1 cellular context compared by ENCODE assay signal in the genomic region with DNA sequence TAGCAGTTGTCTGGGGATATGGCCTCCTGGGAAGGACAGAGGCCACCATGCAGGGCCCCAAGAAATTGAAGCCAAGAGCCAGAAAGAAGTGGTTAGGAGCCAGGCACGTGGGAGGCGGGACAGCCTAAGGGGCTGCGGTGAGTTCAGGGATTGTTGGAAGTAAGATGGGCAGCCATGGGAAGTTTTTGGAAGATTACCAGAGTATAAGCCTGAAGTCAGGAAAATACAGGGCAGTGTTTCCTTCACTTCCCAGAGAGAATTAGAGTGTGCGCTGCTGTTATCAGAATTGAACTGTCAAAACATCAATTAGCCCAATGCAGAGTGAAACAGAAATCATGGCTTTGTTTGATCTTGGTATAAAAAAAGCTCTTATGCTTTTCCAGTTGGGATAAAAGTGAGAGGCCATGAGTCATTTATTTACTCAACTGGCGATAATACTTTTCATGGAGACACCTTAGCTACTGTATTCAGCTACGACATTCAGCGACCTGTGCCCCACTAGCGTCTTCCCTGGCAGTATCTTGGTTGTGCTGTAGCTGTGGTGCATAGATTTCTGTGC.
TF ChIP-seq lines count a peak whose summit lies in the region.

No MANE protein-coding gene starts in this region.

TF ChIP-seq in HepG2, 621 proteins besides CTCF, POLR2A, EP300 and RAD21 (continued from another document and continues in another):
- TF ChIP-seq, protein P1, sequence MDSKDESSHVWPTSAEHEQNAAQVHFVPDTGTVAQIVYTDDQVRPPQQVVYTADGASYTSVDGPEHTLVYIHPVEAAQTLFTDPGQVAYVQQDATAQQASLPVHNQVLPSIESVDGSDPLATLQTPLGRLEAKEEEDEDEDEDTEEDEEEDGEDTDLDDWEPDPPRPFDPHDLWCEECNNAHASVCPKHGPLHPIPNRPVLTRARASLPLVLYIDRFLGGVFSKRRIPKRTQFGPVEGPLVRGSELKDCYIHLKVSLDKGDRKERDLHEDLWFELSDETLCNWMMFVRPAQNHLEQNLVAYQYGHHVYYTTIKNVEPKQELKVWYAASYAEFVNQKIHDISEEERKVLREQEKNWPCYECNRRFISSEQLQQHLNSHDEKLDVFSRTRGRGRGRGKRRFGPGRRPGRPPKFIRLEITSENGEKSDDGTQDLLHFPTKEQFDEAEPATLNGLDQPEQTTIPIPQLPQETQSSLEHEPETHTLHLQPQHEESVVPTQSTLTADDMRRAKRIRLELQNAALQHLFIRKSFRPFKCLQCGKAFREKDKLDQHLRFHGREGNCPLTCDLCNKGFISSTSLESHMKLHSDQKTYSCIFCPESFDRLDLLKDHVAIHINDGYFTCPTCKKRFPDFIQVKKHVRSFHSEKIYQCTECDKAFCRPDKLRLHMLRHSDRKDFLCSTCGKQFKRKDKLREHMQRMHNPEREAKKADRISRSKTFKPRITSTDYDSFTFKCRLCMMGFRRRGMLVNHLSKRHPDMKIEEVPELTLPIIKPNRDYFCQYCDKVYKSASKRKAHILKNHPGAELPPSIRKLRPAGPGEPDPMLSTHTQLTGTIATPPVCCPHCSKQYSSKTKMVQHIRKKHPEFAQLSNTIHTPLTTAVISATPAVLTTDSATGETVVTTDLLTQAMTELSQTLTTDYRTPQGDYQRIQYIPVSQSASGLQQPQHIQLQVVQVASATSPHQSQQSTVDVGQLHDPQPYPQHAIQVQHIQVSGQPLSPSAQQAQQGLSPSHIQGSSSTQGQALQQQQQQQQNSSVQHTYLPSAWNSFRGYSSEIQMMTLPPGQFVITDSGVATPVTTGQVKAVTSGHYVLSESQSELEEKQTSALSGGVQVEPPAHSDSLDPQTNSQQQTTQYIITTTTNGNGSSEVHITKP (CRISPR knock-in tag; IDR thresholded peaks at IDR 0.05; ENCODE audit: low read depth) = no peak
- TF ChIP-seq ZNF296 (CRISPR knock-in tag; conservative IDR thresholded peaks at IDR 0.05) = no peak
- peak; percentile 89 for TF ChIP-seq ARID3A (IDR thresholded peaks at IDR 0.05; ENCODE audit: low read depth, low read length)
- no peak for TF ChIP-seq NFIB (CRISPR knock-in tag; IDR thresholded peaks at IDR 0.05; ENCODE audit: borderline replicate concordance)
- TF ChIP-seq KDM5B (CRISPR knock-in tag; IDR thresholded peaks at IDR 0.05; ENCODE audit: borderline replicate concordance) = no peak
- TF ChIP-seq JUNB (CRISPR knock-in tag; IDR thresholded peaks at IDR 0.05; ENCODE audit: borderline replicate concordance) = 0 out of 2 replicates have a peak, but pooled peaks have one; percentile 30
- TF ChIP-seq GATAD1 (CRISPR knock-in tag; IDR thresholded peaks at IDR 0.05) = peak; percentile 50; the same call in 1 of the 2 replicates
- 0 out of 2 replicates have a peak, but pooled peaks have one; percentile 21 for TF ChIP-seq FOXA3 (CRISPR knock-in tag; IDR thresholded peaks at IDR 0.05)
- no peak for TF ChIP-seq ZNF20 (CRISPR knock-in tag; IDR thresholded peaks at IDR 0.05)
- TF ChIP-seq, protein P2, sequence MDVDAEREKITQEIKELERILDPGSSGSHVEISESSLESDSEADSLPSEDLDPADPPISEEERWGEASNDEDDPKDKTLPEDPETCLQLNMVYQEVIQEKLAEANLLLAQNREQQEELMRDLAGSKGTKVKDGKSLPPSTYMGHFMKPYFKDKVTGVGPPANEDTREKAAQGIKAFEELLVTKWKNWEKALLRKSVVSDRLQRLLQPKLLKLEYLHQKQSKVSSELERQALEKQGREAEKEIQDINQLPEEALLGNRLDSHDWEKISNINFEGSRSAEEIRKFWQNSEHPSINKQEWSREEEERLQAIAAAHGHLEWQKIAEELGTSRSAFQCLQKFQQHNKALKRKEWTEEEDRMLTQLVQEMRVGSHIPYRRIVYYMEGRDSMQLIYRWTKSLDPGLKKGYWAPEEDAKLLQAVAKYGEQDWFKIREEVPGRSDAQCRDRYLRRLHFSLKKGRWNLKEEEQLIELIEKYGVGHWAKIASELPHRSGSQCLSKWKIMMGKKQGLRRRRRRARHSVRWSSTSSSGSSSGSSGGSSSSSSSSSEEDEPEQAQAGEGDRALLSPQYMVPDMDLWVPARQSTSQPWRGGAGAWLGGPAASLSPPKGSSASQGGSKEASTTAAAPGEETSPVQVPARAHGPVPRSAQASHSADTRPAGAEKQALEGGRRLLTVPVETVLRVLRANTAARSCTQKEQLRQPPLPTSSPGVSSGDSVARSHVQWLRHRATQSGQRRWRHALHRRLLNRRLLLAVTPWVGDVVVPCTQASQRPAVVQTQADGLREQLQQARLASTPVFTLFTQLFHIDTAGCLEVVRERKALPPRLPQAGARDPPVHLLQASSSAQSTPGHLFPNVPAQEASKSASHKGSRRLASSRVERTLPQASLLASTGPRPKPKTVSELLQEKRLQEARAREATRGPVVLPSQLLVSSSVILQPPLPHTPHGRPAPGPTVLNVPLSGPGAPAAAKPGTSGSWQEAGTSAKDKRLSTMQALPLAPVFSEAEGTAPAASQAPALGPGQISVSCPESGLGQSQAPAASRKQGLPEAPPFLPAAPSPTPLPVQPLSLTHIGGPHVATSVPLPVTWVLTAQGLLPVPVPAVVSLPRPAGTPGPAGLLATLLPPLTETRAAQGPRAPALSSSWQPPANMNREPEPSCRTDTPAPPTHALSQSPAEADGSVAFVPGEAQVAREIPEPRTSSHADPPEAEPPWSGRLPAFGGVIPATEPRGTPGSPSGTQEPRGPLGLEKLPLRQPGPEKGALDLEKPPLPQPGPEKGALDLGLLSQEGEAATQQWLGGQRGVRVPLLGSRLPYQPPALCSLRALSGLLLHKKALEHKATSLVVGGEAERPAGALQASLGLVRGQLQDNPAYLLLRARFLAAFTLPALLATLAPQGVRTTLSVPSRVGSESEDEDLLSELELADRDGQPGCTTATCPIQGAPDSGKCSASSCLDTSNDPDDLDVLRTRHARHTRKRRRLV (CRISPR knock-in tag; IDR thresholded peaks at IDR 0.05) = 0 out of 2 replicates have a peak, but pooled peaks have one; percentile 5
- peak; percentile 65; the same call in 1 of the 2 replicates for TF ChIP-seq ZC3H4 (CRISPR knock-in tag; IDR thresholded peaks at IDR 0.05; ENCODE audit: borderline replicate concordance)
- TF ChIP-seq EHMT2 (IDR thresholded peaks at IDR 0.05; ENCODE audit: borderline replicate concordance, low read depth, low read length) = no peak
- TF ChIP-seq CREB3 (CRISPR knock-in tag; IDR thresholded peaks at IDR 0.05) = no peak
- no peak for TF ChIP-seq ZNF33A (CRISPR knock-in tag; IDR thresholded peaks at IDR 0.05; ENCODE audit: borderline replicate concordance)
- 0 out of 2 replicates have a peak, but pooled peaks have one; percentile 28 for TF ChIP-seq ZNF430 (CRISPR knock-in tag; IDR thresholded peaks at IDR 0.05)
- TF ChIP-seq, protein P3, sequence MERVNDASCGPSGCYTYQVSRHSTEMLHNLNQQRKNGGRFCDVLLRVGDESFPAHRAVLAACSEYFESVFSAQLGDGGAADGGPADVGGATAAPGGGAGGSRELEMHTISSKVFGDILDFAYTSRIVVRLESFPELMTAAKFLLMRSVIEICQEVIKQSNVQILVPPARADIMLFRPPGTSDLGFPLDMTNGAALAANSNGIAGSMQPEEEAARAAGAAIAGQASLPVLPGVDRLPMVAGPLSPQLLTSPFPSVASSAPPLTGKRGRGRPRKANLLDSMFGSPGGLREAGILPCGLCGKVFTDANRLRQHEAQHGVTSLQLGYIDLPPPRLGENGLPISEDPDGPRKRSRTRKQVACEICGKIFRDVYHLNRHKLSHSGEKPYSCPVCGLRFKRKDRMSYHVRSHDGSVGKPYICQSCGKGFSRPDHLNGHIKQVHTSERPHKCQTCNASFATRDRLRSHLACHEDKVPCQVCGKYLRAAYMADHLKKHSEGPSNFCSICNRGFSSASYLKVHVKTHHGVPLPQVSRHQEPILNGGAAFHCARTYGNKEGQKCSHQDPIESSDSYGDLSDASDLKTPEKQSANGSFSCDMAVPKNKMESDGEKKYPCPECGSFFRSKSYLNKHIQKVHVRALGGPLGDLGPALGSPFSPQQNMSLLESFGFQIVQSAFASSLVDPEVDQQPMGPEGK (CRISPR knock-in tag; IDR thresholded peaks at IDR 0.05) = no peak
- TF ChIP-seq MYC (CRISPR knock-in tag; IDR thresholded peaks at IDR 0.05; ENCODE audit: borderline replicate concordance) = 0 out of 2 replicates have a peak, but pooled peaks have one; percentile 22
- no peak for TF ChIP-seq TMF1 (CRISPR knock-in tag; IDR thresholded peaks at IDR 0.05; ENCODE audit: low read depth)
- peak; percentile 53 for TF ChIP-seq JUND (CRISPR knock-in tag; IDR thresholded peaks at IDR 0.05)
- no peak for TF ChIP-seq ZSCAN12 (CRISPR knock-in tag; IDR thresholded peaks at IDR 0.05)
- TF ChIP-seq TBX3 (IDR thresholded peaks at IDR 0.05; ENCODE audit: borderline replicate concordance) = peak; percentile 74; the same call in 1 of the 2 replicates
- TF ChIP-seq ZNF331 (CRISPR knock-in tag; IDR thresholded peaks at IDR 0.05) = no peak
- TF ChIP-seq MED1 (CRISPR knock-in tag; IDR thresholded peaks at IDR 0.05) = no peak
- TF ChIP-seq HNRNPK (IDR thresholded peaks at IDR 0.05; ENCODE audit: low read depth, low read length, poor library complexity, severe bottlenecking) = no peak
- no peak for TF ChIP-seq RBM39 (IDR thresholded peaks at IDR 0.05; ENCODE audit: low read depth, low read length, poor library complexity, severe bottlenecking)
- TF ChIP-seq MED8 (CRISPR knock-in tag; IDR thresholded peaks at IDR 0.05; ENCODE audit: insufficient replicate concordance) = no peak
- peak; percentile 49; the same call in 1 of the 2 replicates for TF ChIP-seq ESRRA (CRISPR knock-in tag; IDR thresholded peaks at IDR 0.05; ENCODE audit: low read depth)
- TF ChIP-seq ZNF615 (CRISPR knock-in tag; IDR thresholded peaks at IDR 0.05; ENCODE audit: borderline replicate concordance) = peak; percentile 68; the same call in 1 of the 2 replicates
- TF ChIP-seq NR2F6 (IDR thresholded peaks at IDR 0.05) = no peak; the same call in 1 of the 2 replicates
- TF ChIP-seq NR2F6 (CRISPR knock-in tag; IDR thresholded peaks at IDR 0.05) = 0 out of 2 replicates have a peak, but pooled peaks have one; percentile 35
- TF ChIP-seq ZNF225 (CRISPR knock-in tag; IDR thresholded peaks at IDR 0.05) = no peak
- TF ChIP-seq RXRB (CRISPR knock-in tag; IDR thresholded peaks at IDR 0.05; ENCODE audit: borderline replicate concordance) = 0 out of 2 replicates have a peak, but pooled peaks have one; percentile 30
- TF ChIP-seq GZF1 (CRISPR knock-in tag; IDR thresholded peaks at IDR 0.05) = 0 out of 2 replicates have a peak, but pooled peaks have one; percentile 7
- no peak for TF ChIP-seq KAT2B (IDR thresholded peaks at IDR 0.05; ENCODE audit: borderline replicate concordance, low read depth, low read length)
- no peak for TF ChIP-seq SRSF9 (IDR thresholded peaks at IDR 0.05; ENCODE audit: borderline replicate concordance, insufficient read depth, low read depth, low read length, poor library complexity, severe bottlenecking)
- no peak for TF ChIP-seq EZH2 (conservative IDR thresholded peaks at IDR 0.05; ENCODE audit: low read depth, low read length)
- 0 out of 4 replicates have a peak, but pooled peaks of 1 of the 2 experiments have one; percentile 22 for TF ChIP-seq HMGXB4 (CRISPR knock-in tag; IDR thresholded peaks at IDR 0.05; ENCODE audit: borderline replicate concordance in 1 of 2, low read depth in 1 of 2)
- peak; percentile 13; the same call in 1 of the 2 replicates for TF ChIP-seq SMAD3 (CRISPR knock-in tag; IDR thresholded peaks at IDR 0.05)
- peak; percentile 53; the same call in 1 of the 2 replicates for TF ChIP-seq TBX2 (CRISPR knock-in tag; IDR thresholded peaks at IDR 0.05; ENCODE audit: borderline replicate concordance)
- TF ChIP-seq PBX3 (CRISPR knock-in tag; IDR thresholded peaks at IDR 0.05; ENCODE audit: borderline replicate concordance) = no peak
- TF ChIP-seq RORA (CRISPR knock-in tag; IDR thresholded peaks at IDR 0.05) = 0 out of 2 replicates have a peak, but pooled peaks have one; percentile 28
